In genomic region chr7:27700501-27700900, GRCh38 we compare ENCODE assay signal across 16 cellular contexts. TPM values are rescaled to one million over a fixed set of nuclear protein-coding genes. Genes with fewer than 3 reads are reported as not detected.
A peak's percentile ranks its signal among the peaks of the same experiment; 100 is the strongest.
DNase-seq lines count a peak whose midpoint lies in the region; TF ChIP-seq lines count a peak whose summit lies in the region.
"Had no signal": no experiment of that assay in that cellular context is flagged by ENCODE, and none has a peak within 500 bp of the region (broad histone marks: within the 10 kb centered on the region; RNA-seq: fewer than 3 reads in every experiment).

No MANE protein-coding gene starts in this region.

- in situ Hi-C loops in mammary epithelial cell (cut with MboI; ENCODE audit: low sequenced_read_pairs in 2 of 2): no loop called here

- H3K4me3 ChIP-seq in mammary epithelial cell (replicated peaks in 1 of 3; ENCODE audit: insufficient read depth in 1 of 3, low read depth in 2 of 3, low read length in 3 of 3): no peak overlapping the region
- no peak overlapping the region for H3K4me3 ChIP-seq in OCI-LY1 (ENCODE audit: low read depth, low read length, poor library complexity, severe bottlenecking)
- H3K4me3 ChIP-seq: BLaER1 treated with 17β-estradiol and CSF1 and Interleukin-3, amounts not matched to agents 10 nM and 100 nM had no signal

- H3K9me3 ChIP-seq in mammary epithelial cell (replicated peaks; ENCODE audit: insufficient read depth, low read length) (no peaks in the 10 kb centered on the region), OCI-LY1 (ENCODE audit: low read length) (no peaks in the 10 kb centered on the region)
- H3K9me3 ChIP-seq: BLaER1 treated with 17β-estradiol and CSF1 and Interleukin-3, amounts not matched to agents 10 nM and 100 nM had no signal

- POLR2A ChIA-PET in MCF 10A (lab: Yijun Ruan, JAX): interaction anchor here (1.0 kb wide), 1 partner anchor 40 kb away, joined by 3 read pairs; no protein-coding TSS in a partner anchor

- CTCF ChIA-PET in mammary epithelial cell (lab: Charles Lee; ENCODE audit: low non-redundant PET): no interaction called here
- CTCF ChIA-PET in MCF 10A (lab: Yijun Ruan, JAX): interaction anchor here (0.6 to 0.7 kb wide), 2 partner anchors 182 to 498 kb away, joined by 3 to 4 read pairs; no protein-coding TSS in a partner anchor

- H3K4me1 ChIP-seq in mammary epithelial cell (ENCODE audit: insufficient read depth, low read length) (no peaks in the 10 kb centered on the region), OCI-LY1 (ENCODE audit: insufficient read depth, low read length, severe bottlenecking) (peaks cover 17% of the 10 kb centered on the region)

- no peak overlapping the region for H3K27ac Mint-ChIP-seq in MCF 10A (ENCODE audit: low read depth, unreplicated experiment)
- H3K27ac Mint-ChIP-seq: B cell; CD8-positive, alpha-beta T cell; HFFc6 had no signal

- no peaks in the 10 kb centered on the region for H3K9me3 Mint-ChIP-seq in MCF 10A (ENCODE audit: unreplicated experiment)
- H3K9me3 Mint-ChIP-seq: CD8-positive, alpha-beta T cell; HFFc6 had no signal

- DNase-seq in mammary epithelial cell: no peak
- no peak for DNase-seq in MCF 10A (ENCODE audit: unreplicated experiment)
- peak; percentile 46 for DNase-seq in pons (ENCODE audit: low spot score)
- DNase-seq in stimulated activated CD4-positive, alpha-beta T cell treated with anti-CD3 and anti-CD28 coated beads, Interleukin-4, amount 100 ng/mL, for 24 hours: no peak
- DNase-seq in medulla oblongata (ENCODE audit: extremely low spot score): no peak
- DNase-seq in MV-4-11 (lab: John Stamatoyannopoulos, UW): no peak
- DNase-seq: Calu3; CD8-positive, alpha-beta T cell; DMS79 treated with DMSO at 0.1 percent for 48 hours; GF-D8; GOT3; H7; HFFc6 had no signal

- H3K27ac ChIP-seq in mammary epithelial cell (ENCODE audit: insufficient read depth, low read depth, low read length): no peak overlapping the region
- no peak overlapping the region for H3K27ac ChIP-seq in OCI-LY1 (ENCODE audit: low read depth, low read length, poor library complexity, severe bottlenecking)
- H3K27ac ChIP-seq: BLaER1 treated with 17β-estradiol and CSF1 and Interleukin-3, amounts not matched to agents 10 nM and 100 nM had no signal

- BruUV-seq in mammary epithelial cell (replicated peaks; lab: Mats Ljungman, UMichigan) (no TSS peak), MCF 10A (replicated peaks; lab: Mats Ljungman, UMichigan) (no TSS peak)

- no peak overlapping the region for H3K4me3 Mint-ChIP-seq in MCF 10A (ENCODE audit: unreplicated experiment)
- H3K4me3 Mint-ChIP-seq: B cell; CD8-positive, alpha-beta T cell; HFFc6 had no signal

- WGBS in mammary epithelial cell (ENCODE audit: low coverage, missing lambda C conversion rate): 34% methylated on average over 6 of the region's 6 CpGs

- no peaks in the 10 kb centered on the region for H3K36me3 Mint-ChIP-seq in MCF 10A (ENCODE audit: insufficient read depth, unreplicated experiment)
- H3K36me3 Mint-ChIP-seq: CD8-positive, alpha-beta T cell had no signal

- no peaks in the 10 kb centered on the region for H3K79me2 ChIP-seq in mammary epithelial cell (ENCODE audit: insufficient read depth, low read length)
- no peaks in the 10 kb centered on the region for H3K79me2 ChIP-seq in OCI-LY1 (ENCODE audit: insufficient read depth, low read length)

- peak overlapping the region; percentile 13 for H2AFZ ChIP-seq in mammary epithelial cell (ENCODE audit: low read depth, low read length)
- H2AFZ ChIP-seq in OCI-LY1 (ENCODE audit: low read length): no peak overlapping the region

- dilution Hi-C loops in mammary epithelial cell (cut with HindIII; ENCODE audit: low sequenced_read_pairs): no loop called here

- no peaks in the 10 kb centered on the region for H4K20me1 ChIP-seq in mammary epithelial cell (ENCODE audit: insufficient read depth, low read length)
- no peaks in the 10 kb centered on the region for H4K20me1 ChIP-seq in OCI-LY1 (ENCODE audit: insufficient read depth, low read length)
- H4K20me1 ChIP-seq: BLaER1 treated with 17β-estradiol and CSF1 and Interleukin-3, amounts not matched to agents 10 nM and 100 nM had no signal

- no peaks in the 10 kb centered on the region for H3K9me2 ChIP-seq in OCI-LY1 (ENCODE audit: low read depth, low read length)

- TF ChIP-seq CTCF in mammary epithelial cell (conservative IDR thresholded peaks at IDR 0.05 in 1 of 2, IDR thresholded peaks at IDR 0.05 in 1 of 2; ENCODE audit: extremely low read depth in 1 of 2, insufficient read depth in 1 of 2, low read depth in 1 of 2, low read length in 2 of 2): no peak
- no peak for TF ChIP-seq CTCF in MCF 10A (IDR thresholded peaks at IDR 0.05; ENCODE audit: unreplicated experiment)
- 0 out of 2 replicates have a peak, but pooled peaks have one; percentile 15 for TF ChIP-seq CTCF in OCI-LY1 (IDR thresholded peaks at IDR 0.05; ENCODE audit: low read length)

- H3K4me2 ChIP-seq in mammary epithelial cell (ENCODE audit: insufficient read depth, low read depth, low read length) (no peak overlapping the region), OCI-LY1 (ENCODE audit: low read length) (no peak overlapping the region)
- H3K4me2 ChIP-seq: BLaER1 treated with 17β-estradiol and CSF1 and Interleukin-3, amounts not matched to agents 10 nM and 100 nM had no signal

- intact Hi-C loops in mammary epithelial cell (cut with micrococcal nuclease) (no loop called here), MCF 10A (cut with micrococcal nuclease) (no loop called here)

- H3K36me3 ChIP-seq in mammary epithelial cell (ENCODE audit: insufficient read depth, low read length): no peaks in the 10 kb centered on the region
- H3K36me3 ChIP-seq in OCI-LY1 (ENCODE audit: insufficient read depth, low read length): no peaks in the 10 kb centered on the region
- H3K36me3 ChIP-seq: BLaER1 treated with 17β-estradiol and CSF1 and Interleukin-3, amounts not matched to agents 10 nM and 100 nM had no signal

- H3K27me3 ChIP-seq in mammary epithelial cell (ENCODE audit: insufficient read depth, low read length) (no peaks in the 10 kb centered on the region), OCI-LY1 (ENCODE audit: insufficient read depth, low read length) (no peaks in the 10 kb centered on the region)
- H3K27me3 ChIP-seq: BLaER1 treated with 17β-estradiol and CSF1 and Interleukin-3, amounts not matched to agents 10 nM and 100 nM had no signal

- H3K4me1 Mint-ChIP-seq in MCF 10A (ENCODE audit: insufficient read depth, unreplicated experiment): peaks cover 5% of the 10 kb centered on the region

- H3K27me3 Mint-ChIP-seq in MCF 10A (ENCODE audit: insufficient read depth, unreplicated experiment): no peaks in the 10 kb centered on the region

- no peaks in the 10 kb centered on the region for H3F3A ChIP-seq in OCI-LY1 (ENCODE audit: insufficient read depth, low read length)

- H3K9ac ChIP-seq in mammary epithelial cell (ENCODE audit: insufficient read depth, low read length) (no peak overlapping the region), OCI-LY1 (ENCODE audit: low read length) (no peak overlapping the region)
- H3K9ac ChIP-seq: BLaER1 treated with 17β-estradiol and CSF1 and Interleukin-3, amounts not matched to agents 10 nM and 100 nM had no signal

RNA-seq across cellular contexts. Expression of gene HIBADH, which starts 37.8 kb away (rescaled TPM):
- total RNA-seq in mammary epithelial cell (10 to 100 TPM; 26.0 to 42.3 TPM), MCF 10A (2022) (51.5 and 61.1 TPM in 2 replicates)
- polyA plus RNA-seq in mammary epithelial cell: 37.6 TPM
- polyA minus RNA-seq in mammary epithelial cell: 30.9 TPM

RNA-seq across cellular contexts. Expression of gene TAX1BP1, which starts 39.5 kb away (rescaled TPM):
- total RNA-seq in mammary epithelial cell: 10 to 100 TPM; 84.1 to 93.5 TPM
- 40.3 TPM for polyA plus RNA-seq in mammary epithelial cell
- polyA minus RNA-seq in mammary epithelial cell: 71.5 TPM
- total RNA-seq in MCF 10A (2022): 95.0 and 95.9 TPM in 2 replicates
